ENCODE assay signal across 1 cellular context in the genomic region with DNA sequence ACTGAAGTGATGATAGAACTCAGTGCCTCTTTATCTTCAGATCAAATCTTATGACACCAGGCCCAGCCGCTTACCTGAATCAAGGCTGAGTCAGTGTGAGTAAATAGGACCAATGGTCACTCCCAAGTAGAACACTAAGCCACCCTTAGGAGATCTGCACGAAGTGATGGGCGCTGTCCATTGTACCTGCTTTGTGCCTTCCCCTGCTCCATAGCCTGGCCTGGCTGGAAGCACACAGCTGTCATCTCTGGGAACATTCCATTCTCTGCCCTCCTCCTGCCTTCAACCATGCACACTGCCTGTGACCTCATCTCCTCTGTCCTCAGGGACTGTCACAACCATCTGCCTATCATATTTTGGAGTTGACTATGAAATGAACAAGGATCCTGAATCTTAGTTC.
A peak's percentile ranks its signal among the peaks of the same experiment; 100 is the strongest.
TF ChIP-seq lines count a peak whose summit lies in the region.

No MANE protein-coding gene starts in this region.

TF ChIP-seq in HepG2, 621 proteins besides CTCF, POLR2A, EP300 and RAD21 (continued from another document):
- TF ChIP-seq, protein P1, sequence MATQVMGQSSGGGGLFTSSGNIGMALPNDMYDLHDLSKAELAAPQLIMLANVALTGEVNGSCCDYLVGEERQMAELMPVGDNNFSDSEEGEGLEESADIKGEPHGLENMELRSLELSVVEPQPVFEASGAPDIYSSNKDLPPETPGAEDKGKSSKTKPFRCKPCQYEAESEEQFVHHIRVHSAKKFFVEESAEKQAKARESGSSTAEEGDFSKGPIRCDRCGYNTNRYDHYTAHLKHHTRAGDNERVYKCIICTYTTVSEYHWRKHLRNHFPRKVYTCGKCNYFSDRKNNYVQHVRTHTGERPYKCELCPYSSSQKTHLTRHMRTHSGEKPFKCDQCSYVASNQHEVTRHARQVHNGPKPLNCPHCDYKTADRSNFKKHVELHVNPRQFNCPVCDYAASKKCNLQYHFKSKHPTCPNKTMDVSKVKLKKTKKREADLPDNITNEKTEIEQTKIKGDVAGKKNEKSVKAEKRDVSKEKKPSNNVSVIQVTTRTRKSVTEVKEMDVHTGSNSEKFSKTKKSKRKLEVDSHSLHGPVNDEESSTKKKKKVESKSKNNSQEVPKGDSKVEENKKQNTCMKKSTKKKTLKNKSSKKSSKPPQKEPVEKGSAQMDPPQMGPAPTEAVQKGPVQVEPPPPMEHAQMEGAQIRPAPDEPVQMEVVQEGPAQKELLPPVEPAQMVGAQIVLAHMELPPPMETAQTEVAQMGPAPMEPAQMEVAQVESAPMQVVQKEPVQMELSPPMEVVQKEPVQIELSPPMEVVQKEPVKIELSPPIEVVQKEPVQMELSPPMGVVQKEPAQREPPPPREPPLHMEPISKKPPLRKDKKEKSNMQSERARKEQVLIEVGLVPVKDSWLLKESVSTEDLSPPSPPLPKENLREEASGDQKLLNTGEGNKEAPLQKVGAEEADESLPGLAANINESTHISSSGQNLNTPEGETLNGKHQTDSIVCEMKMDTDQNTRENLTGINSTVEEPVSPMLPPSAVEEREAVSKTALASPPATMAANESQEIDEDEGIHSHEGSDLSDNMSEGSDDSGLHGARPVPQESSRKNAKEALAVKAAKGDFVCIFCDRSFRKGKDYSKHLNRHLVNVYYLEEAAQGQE (IDR thresholded peaks at IDR 0.05; ENCODE audit: borderline replicate concordance in 1 of 2, low read depth in 1 of 2, low read length in 2 of 2), result peak; percentile 51 to 88
- TF ChIP-seq CBX2 (IDR thresholded peaks at IDR 0.05; ENCODE audit: low read depth, low read length) (no peak), CBX2 (CRISPR knock-in tag; IDR thresholded peaks at IDR 0.05; ENCODE audit: low read depth) (no peak)
